ENCODE assay signal across 8 cellular contexts in genomic region chr2:96760036-96760985, GRCh38. TPM values are rescaled to one million over a fixed set of nuclear protein-coding genes. Genes with fewer than 3 reads are reported as not detected.
A peak's percentile ranks its signal among the peaks of the same experiment; 100 is the strongest.
DNase-seq lines count a peak whose midpoint lies in the region; TF ChIP-seq lines count a peak whose summit lies in the region.

CNNM4 (plus strand) TSS chr2:96760902; CDS start chr2:96761000, 98 bp downstream.

- H3K9me3 Mint-ChIP-seq in activated naive CD4-positive, alpha-beta T cell treated with anti-CD3 and anti-CD28 coated beads for 36 hours = no peaks in the 10 kb centered on the region

- peak within 1 kb of the TSS; percentile 81 for H3K4me3 Mint-ChIP-seq in activated naive CD4-positive, alpha-beta T cell treated with anti-CD3 and anti-CD28 coated beads for 36 hours

- H3K4me1 Mint-ChIP-seq in activated naive CD4-positive, alpha-beta T cell treated with anti-CD3 and anti-CD28 coated beads for 36 hours (ENCODE audit: low read depth) = peaks cover 48% of the 10 kb centered on the region

- no peak within 1 kb of the TSS for H3K27ac ChIP-seq in SJSA1
- H3K27ac ChIP-seq in suprapubic skin = peak within 1 kb of the TSS; percentile 73

- TF ChIP-seq CTCF in HFF-Myc (IDR thresholded peaks at IDR 0.05; ENCODE audit: low read depth, low read length, missing control alignments) (no peak), suprapubic skin (IDR thresholded peaks at IDR 0.05) (no peak)

- no peak for TF ChIP-seq EP300 in suprapubic skin (IDR thresholded peaks at IDR 0.05)

- WGBS in suprapubic skin = 5% methylated on average over 54 of the region's 62 CpGs

- peak within 1 kb of the TSS; percentile 70 for H3K27ac Mint-ChIP-seq in activated naive CD4-positive, alpha-beta T cell treated with anti-CD3 and anti-CD28 coated beads for 36 hours

- TF ChIP-seq POLR2A in suprapubic skin (IDR thresholded peaks at IDR 0.05) = no peak

- H3K36me3 ChIP-seq in SJSA1 (0 out of 2 replicates have a peak, but pooled peaks cover 3% of the 10 kb centered on the region), suprapubic skin (no peaks in the 10 kb centered on the region)

- DNase-seq in GM04504 (ENCODE audit: low read depth) = peak; percentile 81
- DNase-seq in HFF-Myc (ENCODE audit: extremely low read depth, low read depth) = peak; percentile 60
- peak; percentile 85 for DNase-seq in MV-4-11 (lab: John Stamatoyannopoulos, UW)
- peak; percentile 84 to 94 for DNase-seq in SJSA1 (ENCODE audit: low read depth in 1 of 2, low spot score in 2 of 2)
- DNase-seq in activated naive CD4-positive, alpha-beta T cell treated with anti-CD3 and anti-CD28 coated beads for 36 hours = peak; percentile 94
- peak; percentile 94 for DNase-seq in germinal center (ENCODE audit: low spot score)
- peak in 55 of 56 donors; percentile 26 to 96 (median 89) for DNase-seq in nucleus accumbens (lab: John Stamatoyannopoulos, UW)
- DNase-seq in suprapubic skin (ENCODE audit: low spot score in 2 of 2) = peak; percentile 96

- intact Hi-C loops in activated naive CD4-positive, alpha-beta T cell treated with anti-CD3 and anti-CD28 coated beads for 36 hours (cut with micrococcal nuclease) = loop anchor here (1.0 to 5.0 kb wide), 15 partner anchors 20 to 613 kb away; partner anchors contain the start of genes ANKRD36, ANKRD39, ARID5A and CIAO1

- H3K27me3 Mint-ChIP-seq in activated naive CD4-positive, alpha-beta T cell treated with anti-CD3 and anti-CD28 coated beads for 36 hours (ENCODE audit: low read depth) = no peaks in the 10 kb centered on the region

- CTCF ChIA-PET in activated naive CD4-positive, alpha-beta T cell treated with anti-CD3 and anti-CD28 coated beads for 36 hours (lab: Charles Lee) = interaction anchor here (0.5 to 5.6 kb wide), 18 partner anchors 11 to 1246 kb away, joined by 3 to 46 read pairs (median 4); partner anchors contain the start of gene CNNM3

- H3K4me1 ChIP-seq in SJSA1 (replicated peaks) = peaks cover 37% of the 10 kb centered on the region
- H3K4me1 ChIP-seq in suprapubic skin = peaks cover 57% of the 10 kb centered on the region

- H3K27me3 ChIP-seq in SJSA1 (replicated peaks) (no peaks in the 10 kb centered on the region), suprapubic skin (no peaks in the 10 kb centered on the region)

- peak within 1 kb of the TSS; percentile 62 for H3K4me3 ChIP-seq in HFF-Myc (replicated peaks; ENCODE audit: low read depth, low read length)
- H3K4me3 ChIP-seq in SJSA1 = peak within 1 kb of the TSS; percentile 63
- H3K4me3 ChIP-seq in suprapubic skin = peak within 1 kb of the TSS; percentile 67

- H3K36me3 Mint-ChIP-seq in activated naive CD4-positive, alpha-beta T cell treated with anti-CD3 and anti-CD28 coated beads for 36 hours (ENCODE audit: low read depth) = no peaks in the 10 kb centered on the region

- no peaks in the 10 kb centered on the region for H3K9me3 ChIP-seq in SJSA1 (replicated peaks)
- H3K9me3 ChIP-seq in suprapubic skin = no peaks in the 10 kb centered on the region

RNA-seq across cellular contexts. Expression of gene CNNM4, which starts in this region (rescaled TPM):
- total RNA-seq in SJSA1 (2014; rRNA removed; shearing (Covaris generic)) = 3.5 and 7.3 TPM in 2 replicates
- total RNA-seq in activated naive CD4-positive, alpha-beta T cell treated with anti-CD3 and anti-CD28 coated beads for 36 hours = 1 to 10 TPM; 5.6 to 6.0 TPM
- total RNA-seq in suprapubic skin = 10 to 100 TPM; 14.9 to 18.9 (median 16.3) TPM
